Comparison of ENCODE assay signal across 40 cellular contexts in the genomic region with DNA sequence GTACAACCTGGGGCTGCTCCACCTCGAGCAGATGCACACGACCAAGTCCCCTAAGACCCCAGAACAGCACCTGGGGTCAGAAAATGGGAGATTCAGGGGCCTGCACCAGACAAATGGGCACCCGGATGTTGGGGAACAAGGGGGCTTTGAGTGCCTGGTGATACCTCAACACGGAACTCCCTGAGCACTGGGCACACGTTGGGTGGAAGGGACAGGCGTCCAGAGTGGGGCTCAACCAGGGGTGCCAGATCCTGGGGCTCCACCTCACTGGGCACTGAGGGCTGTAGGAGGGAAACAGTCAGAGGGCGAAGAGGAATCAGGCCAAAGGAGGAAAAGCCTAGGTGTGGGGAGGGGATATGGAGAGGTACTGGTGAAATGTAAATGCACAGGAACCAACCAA. TPM values are rescaled to one million over a fixed set of nuclear protein-coding genes. Genes with fewer than 3 reads are reported as not detected.
"Had no signal": no experiment of that assay in that cellular context is flagged by ENCODE, and none has a peak within 500 bp of the region (broad histone marks: within the 10 kb centered on the region; RNA-seq: fewer than 3 reads in every experiment).

No MANE protein-coding gene starts in this region.

- H3K4me1 ChIP-seq: adrenal gland, body of pancreas, breast epithelium had no signal

- H3K9me3 Mint-ChIP-seq: activated CD4-positive, alpha-beta T cell treated with anti-CD3 and anti-CD28 coated beads, Interleukin-2, amount 10 ng/mL, durations not matched to agents 24 days and 14 days; activated CD8-positive, alpha-beta T cell treated with anti-CD3 and anti-CD28 coated beads for 36 hours; activated naive CD4-positive, alpha-beta T cell treated with anti-CD3 and anti-CD28 coated beads, Interleukin-2, amount 50 U/mL, for 72 hours; activated T-cell treated with anti-CD3 and anti-CD28 coated beads, Interleukin-2, amount 50 U/mL, for 72 hours; activated T-helper 1 cell treated with anti-CD3 and anti-CD28 coated beads, Interleukin-12 subunit alpha, Interleukin-12 subunit beta, Interleukin-2, Interleukin-4 antibody, amounts not matched to agents 30 ng/mL and 10 ng/mL and 1 ng/mL, durations not matched to agents 14 hours and 24 hours and 36 hours; activated T-helper 17 cell treated with anti-CD3 and anti-CD28 coated beads, Interleukin-2, amount 50 U/mL, for 72 hours; T-helper 1 cell treated with Interleukin-12 subunit alpha and Interleukin-12 subunit beta and Interleukin-4 antibody, amounts not matched to agents 30 μg/mL and 1 μg/mL, for 36 hours; T-helper 2 cell treated with Interferon-gamma antibody and Interleukin-4, amounts not matched to agents 5 μg/mL and 100 μg/mL, for 36 hours had no signal

- H3K9me3 ChIP-seq: adrenal gland, body of pancreas had no signal

- H3K4me1 Mint-ChIP-seq: activated B cell treated with CpG ODN at 0.5 μM for 24 hours; activated CD4-positive, alpha-beta T cell treated with anti-CD3 and anti-CD28 coated beads, Interleukin-2, amount 10 ng/mL, durations not matched to agents 24 days and 14 days; activated naive CD8-positive, alpha-beta T cell treated with anti-CD3 and anti-CD28 coated beads for 36 hours; activated T-helper 17 cell treated with anti-CD3 and anti-CD28 coated beads, Interleukin-2, amount 50 U/mL, for 72 hours; central memory CD8-positive, alpha-beta T cell had no signal

- H3K27me3 Mint-ChIP-seq: activated CD4-positive, alpha-beta memory T cell treated with anti-CD3 and anti-CD28 coated beads for 36 hours; activated CD4-positive, alpha-beta T cell treated with anti-CD3 and anti-CD28 coated beads, Interleukin-2, amount 10 ng/mL, durations not matched to agents 24 days and 14 days; activated CD8-positive, alpha-beta T cell treated with anti-CD3 and anti-CD28 coated beads for 36 hours; activated naive CD8-positive, alpha-beta T cell treated with anti-CD3 and anti-CD28 coated beads for 36 hours had no signal

- H3K36me3 Mint-ChIP-seq: activated CD4-positive, alpha-beta memory T cell treated with anti-CD3 and anti-CD28 coated beads for 36 hours; activated naive CD4-positive, alpha-beta T cell treated with anti-CD3 and anti-CD28 coated beads, Interleukin-2, amount 50 U/mL, for 72 hours; activated naive CD8-positive, alpha-beta T cell treated with anti-CD3 and anti-CD28 coated beads for 36 hours had no signal

- FAIRE-seq: astrocyte, TTC549 had no signal

- H3K27ac ChIP-seq: adrenal gland, body of pancreas, brain microvascular endothelial cell, breast epithelium, VCaP had no signal

- DNase-seq: activated B cell treated with CpG ODN at 0.5 μM for 24 hours; activated CD4-positive, alpha-beta memory T cell treated with anti-CD3 and anti-CD28 coated beads for 36 hours; activated CD4-positive, alpha-beta T cell treated with anti-CD3 and anti-CD28 coated beads for 4 hours; activated CD4-positive, alpha-beta T cell treated with anti-CD3 and anti-CD28 coated beads, Interleukin-2, amount 10 ng/mL, durations not matched to agents 24 days and 14 days; activated CD4-positive, alpha-beta T cell treated with anti-CD3 and anti-CD28 coated beads, Interleukin-2, amount 50 U/mL, for 1 hour; activated CD4-positive, alpha-beta T cell treated with anti-CD3 and anti-CD28 coated beads, Interleukin-2, amount 50 U/mL, for 4 hours; activated CD4-positive, CD25-positive, alpha-beta regulatory T cell treated with anti-CD3 and anti-CD28 coated beads, Interleukin-2, amount 50 U/mL, for 72 hours; activated CD8-positive, alpha-beta memory T cell treated with anti-CD3 and anti-CD28 coated beads, Interleukin-2, amount 50 U/mL, for 4 hours; activated CD8-positive, alpha-beta T cell treated with anti-CD3 and anti-CD28 coated beads for 36 hours; activated effector memory CD4-positive, alpha-beta T cell treated with anti-CD3 and anti-CD28 coated beads, Interleukin-2, amount 50 U/mL, for 16 hours; activated gamma-delta T cell treated with Interleukin-2 at 50 U/mL for 16 hours; activated naive CD4-positive, alpha-beta T cell; activated naive CD4-positive, alpha-beta T cell treated with anti-CD3 and anti-CD28 coated beads for 36 hours; activated naive CD4-positive, alpha-beta T cell treated with anti-CD3 and anti-CD28 coated beads, Interleukin-2, amount 50 U/mL, for 16 hours; activated naive CD8-positive, alpha-beta T cell treated with anti-CD3 and anti-CD28 coated beads for 36 hours; activated T-cell treated with anti-CD3 and anti-CD28 coated beads for 4 hours; activated T-cell treated with anti-CD3 and anti-CD28 coated beads, Interleukin-2, amount 50 U/mL, for 1 hour; activated T-cell treated with anti-CD3 and anti-CD28 coated beads, Interleukin-2, amount 50 U/mL, for 4 hours; activated T-cell treated with anti-CD3 and anti-CD28 coated beads, Interleukin-2, amount 50 U/mL, for 72 hours; adrenal gland; amniotic stem cell; body of pancreas; brain microvascular endothelial cell; caudate nucleus; cerebellar nuclear complex; T-helper 1 cell; T-helper 2 cell; T-helper 9 cell had no signal

- ATAC-seq: activated CD8-positive, alpha-beta T cell treated with anti-CD3 and anti-CD28 coated beads for 36 hours; activated naive CD4-positive, alpha-beta T cell treated with anti-CD3 and anti-CD28 coated beads, Interleukin-2, amount 50 U/mL, for 72 hours; activated T-cell treated with anti-CD3 and anti-CD28 coated beads, Interleukin-2, amount 50 U/mL, for 4 hours; activated T-cell treated with anti-CD3 and anti-CD28 coated beads, Interleukin-2, amount 50 U/mL, for 72 hours; activated T-helper 17 cell treated with anti-CD3 and anti-CD28 coated beads, Interleukin-2, amount 50 U/mL, for 72 hours; body of pancreas had no signal

- H3K27me3 ChIP-seq: adrenal gland, body of pancreas, brain microvascular endothelial cell, breast epithelium had no signal

- H3K27ac Mint-ChIP-seq: activated B cell treated with CpG ODN at 0.5 μM for 24 hours; activated CD4-positive, alpha-beta memory T cell treated with anti-CD3 and anti-CD28 coated beads for 36 hours; activated CD4-positive, alpha-beta T cell treated with anti-CD3 and anti-CD28 coated beads, Interleukin-2, amount 10 ng/mL, durations not matched to agents 24 days and 14 days; activated CD8-positive, alpha-beta T cell treated with anti-CD3 and anti-CD28 coated beads for 36 hours; activated naive CD4-positive, alpha-beta T cell treated with anti-CD3 and anti-CD28 coated beads for 36 hours; activated naive CD4-positive, alpha-beta T cell treated with anti-CD3 and anti-CD28 coated beads, Interleukin-2, amount 50 U/mL, for 72 hours; activated naive CD8-positive, alpha-beta T cell treated with anti-CD3 and anti-CD28 coated beads for 36 hours; activated T-cell treated with anti-CD3 and anti-CD28 coated beads, Interleukin-2, amount 50 U/mL, for 72 hours; activated T-helper 1 cell treated with anti-CD3 and anti-CD28 coated beads, Interleukin-12 subunit alpha, Interleukin-12 subunit beta, Interleukin-2, Interleukin-4 antibody, amounts not matched to agents 30 ng/mL and 10 ng/mL and 1 ng/mL, durations not matched to agents 14 hours and 24 hours and 36 hours; activated T-helper 17 cell treated with anti-CD3 and anti-CD28 coated beads, Interleukin-2, amount 50 U/mL, for 72 hours; T-helper 1 cell treated with Interleukin-12 subunit alpha and Interleukin-12 subunit beta and Interleukin-4 antibody, amounts not matched to agents 30 μg/mL and 1 μg/mL, for 36 hours; T-helper 2 cell treated with Interferon-gamma antibody and Interleukin-4, amounts not matched to agents 5 μg/mL and 100 μg/mL, for 36 hours had no signal

- H3K36me3 ChIP-seq: adrenal gland, brain microvascular endothelial cell, breast epithelium had no signal

- H3K4me3 ChIP-seq: adrenal gland, body of pancreas, breast epithelium had no signal

- H3K4me3 Mint-ChIP-seq: activated B cell treated with CpG ODN at 0.5 μM for 24 hours; activated CD4-positive, alpha-beta memory T cell treated with anti-CD3 and anti-CD28 coated beads for 36 hours; activated CD4-positive, alpha-beta T cell treated with anti-CD3 and anti-CD28 coated beads, Interleukin-2, amount 10 ng/mL, durations not matched to agents 24 days and 14 days; activated CD8-positive, alpha-beta T cell treated with anti-CD3 and anti-CD28 coated beads for 36 hours; activated naive CD4-positive, alpha-beta T cell treated with anti-CD3 and anti-CD28 coated beads for 36 hours; activated naive CD8-positive, alpha-beta T cell treated with anti-CD3 and anti-CD28 coated beads for 36 hours; activated T-cell treated with anti-CD3 and anti-CD28 coated beads, Interleukin-2, amount 50 U/mL, for 4 hours; activated T-cell treated with anti-CD3 and anti-CD28 coated beads, Interleukin-2, amount 50 U/mL, for 72 hours; activated T-helper 1 cell treated with anti-CD3 and anti-CD28 coated beads, Interleukin-12 subunit alpha, Interleukin-12 subunit beta, Interleukin-2, Interleukin-4 antibody, amounts not matched to agents 30 ng/mL and 10 ng/mL and 1 ng/mL, durations not matched to agents 14 hours and 24 hours and 36 hours; activated T-helper 17 cell treated with anti-CD3 and anti-CD28 coated beads, Interleukin-2, amount 50 U/mL, for 72 hours; central memory CD8-positive, alpha-beta T cell; T-helper 1 cell treated with Interleukin-12 subunit alpha and Interleukin-12 subunit beta and Interleukin-4 antibody, amounts not matched to agents 30 μg/mL and 1 μg/mL, for 36 hours; T-helper 2 cell treated with Interferon-gamma antibody and Interleukin-4, amounts not matched to agents 5 μg/mL and 100 μg/mL, for 36 hours had no signal

RNA-seq across cellular contexts. Expression of gene C20orf173, which starts 52.7 kb away (rescaled TPM):
- total RNA-seq: activated B cell treated with CpG ODN at 0.5 μM for 24 hours; activated CD4-positive, alpha-beta memory T cell treated with anti-CD3 and anti-CD28 coated beads for 36 hours; activated CD4-positive, alpha-beta T cell treated with anti-CD3 and anti-CD28 coated beads, Interleukin-2, amount 10 ng/mL, durations not matched to agents 24 days and 14 days; activated CD8-positive, alpha-beta memory T cell treated with anti-CD3 and anti-CD28 coated beads for 36 hours; activated CD8-positive, alpha-beta T cell treated with anti-CD3 and anti-CD28 coated beads for 36 hours; activated naive CD4-positive, alpha-beta T cell treated with anti-CD3 and anti-CD28 coated beads for 36 hours; activated naive CD4-positive, alpha-beta T cell treated with anti-CD3 and anti-CD28 coated beads, Interleukin-2, amount 50 U/mL, for 72 hours; activated naive CD8-positive, alpha-beta T cell treated with anti-CD3 and anti-CD28 coated beads for 36 hours; activated T-cell treated with anti-CD3 and anti-CD28 coated beads, Interleukin-2, amount 50 U/mL, for 4 hours; activated T-cell treated with anti-CD3 and anti-CD28 coated beads, Interleukin-2, amount 50 U/mL, for 72 hours; activated T-helper 1 cell treated with anti-CD3 and anti-CD28 coated beads, Interleukin-12 subunit alpha, Interleukin-12 subunit beta, Interleukin-2, Interleukin-4 antibody, amounts not matched to agents 30 ng/mL and 10 ng/mL and 1 ng/mL, durations not matched to agents 14 hours and 24 hours and 36 hours; activated T-helper 17 cell treated with anti-CD3 and anti-CD28 coated beads, Interleukin-2, amount 50 U/mL, for 72 hours; adrenal gland; aorta; astrocyte; body of pancreas; breast epithelium had no signal
- polyA plus RNA-seq: adrenal gland, aorta had no signal
